Comparison of ENCODE assay signal across 20 cellular contexts in genomic region chr17:44614862-44615261, GRCh38. TPM values are rescaled to one million over a fixed set of nuclear protein-coding genes. Genes with fewer than 3 reads are reported as not detected.
DNase-seq lines count a peak whose midpoint lies in the region; ATAC-seq, FAIRE-seq and TF ChIP-seq lines count a peak whose summit lies in the region.
"Had no signal": no experiment of that assay in that cellular context is flagged by ENCODE, and none has a peak within 500 bp of the region (broad histone marks: within the 10 kb centered on the region; RNA-seq: fewer than 3 reads in every experiment).

No MANE protein-coding gene starts in this region.

- TF ChIP-seq RAD21 in HepG2 (CRISPR knock-in tag; IDR thresholded peaks at IDR 0.05), result no peak

- TF ChIP-seq CTCF in Loucy (conservative IDR thresholded peaks at IDR 0.05; ENCODE audit: low read length) (no peak), endodermal cell (conservative IDR thresholded peaks at IDR 0.05) (no peak), spleen (IDR thresholded peaks at IDR 0.05 in 8 of 11, conservative IDR thresholded peaks at IDR 0.05 in 3 of 11) (no peak), vagina (IDR thresholded peaks at IDR 0.05) (no peak), testis (IDR thresholded peaks at IDR 0.05) (no peak), HepG2 (CRISPR knock-in tag; IDR thresholded peaks at IDR 0.05) (no peak)

- H3K79me2 ChIP-seq in Loucy (ENCODE audit: insufficient read depth, low read length) (no peaks in the 10 kb centered on the region), HepG2 (ENCODE audit: insufficient read depth, low read length) (no peaks in the 10 kb centered on the region)

- H3K9ac ChIP-seq in Loucy (ENCODE audit: low read depth, low read length, poor library complexity, severe bottlenecking), result no peak overlapping the region
- no peak overlapping the region for H3K9ac ChIP-seq in endodermal cell (ENCODE audit: extremely low read depth, low read length, poor library complexity, severe bottlenecking)
- no peak overlapping the region for H3K9ac ChIP-seq in HepG2 (ENCODE audit: insufficient read depth, low read depth, low read length)

- no peaks in the 10 kb centered on the region for H3K36me3 Mint-ChIP-seq in endodermal cell (ENCODE audit: low read depth)
- H3K36me3 Mint-ChIP-seq: CD14-positive monocyte; CD8-positive, alpha-beta memory T cell had no signal

- in situ Hi-C loops in HepG2 (cut with HindIII; ENCODE audit: extremely low pct_ligation_motif_present, low pct_unique_long_range_greater_than_20kb), result no loop called here

- DNase-seq in endodermal cell (peak; percentile 78), spleen (peak; percentile 6), vagina (ENCODE audit: extremely low spot score in 2 of 2) (no peak), testis (no peak), HepG2 (ENCODE audit: low spot score) (no peak)
- DNase-seq: Calu3; CD4-positive, alpha-beta T cell; CD8-positive, alpha-beta memory T cell; COR-L47; DMS53; GF-D8; H9 had no signal

- H2AFZ ChIP-seq in Loucy (ENCODE audit: low read length) (peak overlapping the region; percentile 58; the same call in 1 of the 2 replicates), HepG2 (ENCODE audit: low read length) (no peak overlapping the region)

- no peak overlapping the region for H3K4me3 Mint-ChIP-seq in endodermal cell
- H3K4me3 Mint-ChIP-seq: CD14-positive monocyte; CD4-positive, alpha-beta T cell; CD8-positive, alpha-beta memory T cell; GM23338; H9 had no signal

- H3K27me3 Mint-ChIP-seq in endodermal cell (ENCODE audit: insufficient read depth), result no peaks in the 10 kb centered on the region

- intact Hi-C loops in spleen (cut with DNase I; ENCODE audit: low total_unique reads), result no loop called here
- intact Hi-C loops in vagina (cut with DNase I), result no loop called here
- intact Hi-C loops in testis (cut with DNase I; ENCODE audit: low total_unique reads), result no loop called here
- intact Hi-C loops in HepG2 (cut with micrococcal nuclease; ENCODE audit: unreplicated experiment), result no loop called here

- H3K4me1 ChIP-seq in Loucy (ENCODE audit: insufficient read depth, low read length, poor library complexity, severe bottlenecking), result no peaks in the 10 kb centered on the region
- H3K4me1 ChIP-seq in endodermal cell (ENCODE audit: control insufficient read depth, insufficient read depth, low read length), result peaks cover 2% of the 10 kb centered on the region
- H3K4me1 ChIP-seq in spleen, result peaks cover 0 to 5% (median 0%) of the 10 kb centered on the region in 6 donors
- H3K4me1 ChIP-seq in vagina, result no peaks in the 10 kb centered on the region
- no peaks in the 10 kb centered on the region for H3K4me1 ChIP-seq in testis
- peaks cover 8% of the 10 kb centered on the region for H3K4me1 ChIP-seq in HepG2 (ENCODE audit: insufficient read depth, low read length)

- H3K27ac ChIP-seq in endodermal cell (ENCODE audit: low read depth, low read length) (no peak overlapping the region), spleen (no peak overlapping the region), vagina (no peak overlapping the region), testis (no peak overlapping the region), HepG2 (ENCODE audit: extremely low read length, insufficient read depth, low read length) (no peak overlapping the region)

- TF ChIP-seq EP300 in HepG2 (IDR thresholded peaks at IDR 0.05; ENCODE audit: low read depth in 2 of 2, low read length in 2 of 2) (no peak), HepG2 (CRISPR knock-in tag; IDR thresholded peaks at IDR 0.05; ENCODE audit: borderline replicate concordance) (no peak)

- H3K4me3 ChIP-seq in Loucy (ENCODE audit: low read length, poor library complexity, severe bottlenecking), result no peak overlapping the region
- H3K4me3 ChIP-seq in endodermal cell (ENCODE audit: low read length), result no peak overlapping the region
- H3K4me3 ChIP-seq in spleen, result no peak overlapping the region
- no peak overlapping the region for H3K4me3 ChIP-seq in vagina
- H3K4me3 ChIP-seq in testis, result no peak overlapping the region
- no peak overlapping the region for H3K4me3 ChIP-seq in HepG2 (replicated peaks in 1 of 3; ENCODE audit: insufficient read depth in 1 of 3, low read depth in 2 of 3, low read length in 3 of 3)
- H3K4me3 ChIP-seq: GM23338 had no signal

- H4K20me1 ChIP-seq in Loucy (ENCODE audit: insufficient read depth, low read length, poor library complexity, severe bottlenecking) (no peaks in the 10 kb centered on the region), HepG2 (ENCODE audit: insufficient read depth, low read length) (no peaks in the 10 kb centered on the region)

- H3K9me3 Mint-ChIP-seq in endodermal cell, result no peaks in the 10 kb centered on the region
- H3K9me3 Mint-ChIP-seq: CD14-positive monocyte; CD4-positive, alpha-beta T cell; CD8-positive, alpha-beta memory T cell; GM23338; H9 had no signal

- CTCF ChIA-PET in HepG2 (lab: Yijun Ruan, JAX; ENCODE audit: low intra/inter-chr PET ratio, low total read pairs), result no interaction called here

- H3K27ac Mint-ChIP-seq in endodermal cell, result no peak overlapping the region
- H3K27ac Mint-ChIP-seq: CD14-positive monocyte; CD4-positive, alpha-beta T cell; CD8-positive, alpha-beta memory T cell; GM23338; H9 had no signal

- no peak for FAIRE-seq in HepG2 (lab: Jason Lieb, UNC)
- FAIRE-seq: GM12891, GM18507 had no signal

- BruUV-seq in HepG2 (replicated peaks; lab: Mats Ljungman, UMichigan), result no TSS peak

- H3K4me1 Mint-ChIP-seq in endodermal cell, result peaks cover 14% of the 10 kb centered on the region
- H3K4me1 Mint-ChIP-seq: CD8-positive, alpha-beta memory T cell had no signal

- WGBS in endodermal cell (ENCODE audit: insufficient coverage in 1 of 2, insufficient read length in 1 of 2), 2 experiments, result 58 to 66% methylated on average over 4 to 5 of the region's 5 CpGs
- 73 to 85% (median 79%) methylated on average over 5 of the region's 5 CpGs for WGBS in spleen, 5 donors
- WGBS in testis, 2 donors, result 89 to 93% methylated on average over 5 of the region's 5 CpGs
- 30% methylated on average over 5 of the region's 5 CpGs for WGBS in HepG2 (ENCODE audit: low lambda C conversion rate)

- no peak for ATAC-seq in HepG2
- ATAC-seq: GM23338, HCT116 had no signal

- no peaks in the 10 kb centered on the region for H3F3A ChIP-seq in Loucy (ENCODE audit: low read depth)

- no peaks in the 10 kb centered on the region for H3K9me3 ChIP-seq in Loucy (ENCODE audit: insufficient read depth, low read depth, low read length)
- no peaks in the 10 kb centered on the region for H3K9me3 ChIP-seq in endodermal cell (ENCODE audit: control insufficient read depth, low read length)
- H3K9me3 ChIP-seq in spleen, result no peaks in the 10 kb centered on the region
- no peaks in the 10 kb centered on the region for H3K9me3 ChIP-seq in vagina
- no peaks in the 10 kb centered on the region for H3K9me3 ChIP-seq in testis
- no peaks in the 10 kb centered on the region for H3K9me3 ChIP-seq in HepG2 (ENCODE audit: low read length)

- H3K36me3 ChIP-seq in Loucy (ENCODE audit: insufficient read depth, low read length) (no peaks in the 10 kb centered on the region), endodermal cell (ENCODE audit: control insufficient read depth, insufficient read depth, low read length) (no peaks in the 10 kb centered on the region), spleen (no peaks in the 10 kb centered on the region), vagina (no peaks in the 10 kb centered on the region), testis (ENCODE audit: low read depth, missing control alignments) (no peaks in the 10 kb centered on the region), HepG2 (replicated peaks in 1 of 2; ENCODE audit: control insufficient read depth in 1 of 2, insufficient read depth in 2 of 2, low read length in 2 of 2) (no peaks in the 10 kb centered on the region)

- no peaks in the 10 kb centered on the region for H3K9me2 ChIP-seq in Loucy (replicated peaks; ENCODE audit: low read depth, low read length)

- H3K4me2 ChIP-seq in Loucy (ENCODE audit: low read depth, low read length, poor library complexity, severe bottlenecking) (no peak overlapping the region), HepG2 (ENCODE audit: low read depth, low read length) (no peak overlapping the region)
- H3K4me2 ChIP-seq: GM23338 had no signal

- H3K27me3 ChIP-seq in Loucy (ENCODE audit: insufficient read depth, low read length, poor library complexity, severe bottlenecking) (no peaks in the 10 kb centered on the region), endodermal cell (ENCODE audit: control insufficient read depth, insufficient read depth, low read length, poor library complexity, severe bottlenecking) (no peaks in the 10 kb centered on the region), spleen (replicated peaks in 1 of 7) (peaks cover 0 to 47% (median 3%) of the 10 kb centered on the region in 7 donors), vagina (no peaks in the 10 kb centered on the region), testis (no peaks in the 10 kb centered on the region), HepG2 (ENCODE audit: control insufficient read depth in 1 of 2, insufficient read depth in 2 of 2, low read length in 2 of 2) (peaks cover 0 to 11% of the 10 kb centered on the region in 2 experiments; a peak in 4 of 5 replicates)

- POLR2A ChIA-PET in HepG2 (lab: Yijun Ruan, JAX), result no interaction called here

- TF ChIP-seq POLR2A in spleen (IDR thresholded peaks at IDR 0.05) (no peak), vagina (IDR thresholded peaks at IDR 0.05) (no peak), testis (IDR thresholded peaks at IDR 0.05) (no peak), HepG2 (IDR thresholded peaks at IDR 0.05; ENCODE audit: insufficient read depth in 1 of 2, low read depth in 2 of 2, low read length in 2 of 2) (no peak)

RNA-seq across cellular contexts. Expression of gene MEIOC, which starts 41.4 kb away (rescaled TPM):
- total RNA-seq in endodermal cell (1 to 10 TPM; 1.4 to 3.7 TPM), spleen (under 1 TPM in 1 of 7 donors, not detected in 6; 0.17 TPM), vagina (not detected), testis (100 to 1,000 TPM in 1 of 2 donors, 10 to 100 TPM in 1; 85.0 to 128 TPM), HepG2 (2016; rRNA removed; fragmentation: Illumina TruSeq; extraction: Trizol) (0.07 and 0.15 TPM in 2 replicates)
- polyA plus RNA-seq in endodermal cell (2013, experiment 1 of 2), result 2.7 TPM
- polyA plus RNA-seq in endodermal cell (2013, experiment 2 of 2), result 2.8 TPM
- polyA plus RNA-seq in spleen (under 1 TPM in 2 of 3 donors, not detected in 1; 0.04 to 0.06 TPM), testis (ENCODE audit: insufficient read depth, low read depth, low replicate concordance) (58.2 TPM), HepG2 (2011; rRNA removed) (0.04 TPM in 1 of 2 replicates, not detected in the other)
- total RNA-seq in HepG2 (2016; cell fraction: cytosol; rRNA removed; fragmentation: Illumina TruSeq; extraction: Trizol; ENCODE audit: low read depth), result 0.10 TPM in 1 of 2 replicates, not detected in the other
- 0.13 TPM in 1 of 2 replicates, not detected in the other for total RNA-seq in HepG2 (2016; cell fraction: insoluble cytoplasmic fraction; rRNA removed; fragmentation: Illumina TruSeq; extraction: Trizol)
- not detected in 2 replicates for total RNA-seq in HepG2 (2016; cell fraction: membrane; rRNA removed; fragmentation: Illumina TruSeq; extraction: Trizol)
- not detected in 2 replicates for total RNA-seq in HepG2 (2016; cell fraction: nucleus; rRNA removed; fragmentation: Illumina TruSeq; extraction: Trizol)
- polyA plus RNA-seq in HepG2 (2011; cell fraction: cytosol; rRNA removed), result 0.06 and 0.09 TPM in 2 replicates
- 0.17 and 0.21 TPM in 2 replicates for polyA plus RNA-seq in HepG2 (2011; cell fraction: nucleus; rRNA removed)
- 0.27 and 0.53 TPM in 2 replicates for polyA plus RNA-seq in HepG2 (2012)
- polyA plus RNA-seq in HepG2 (2016; cell fraction: cytosol; fragmentation: Illumina TruSeq; extraction: Trizol; ENCODE audit: low read depth), result 0.08 and 0.09 TPM in 2 replicates
- polyA plus RNA-seq in HepG2 (2016; cell fraction: insoluble cytoplasmic fraction; fragmentation: Illumina TruSeq; extraction: Trizol; ENCODE audit: low read depth), result 0.19 TPM in 1 of 2 replicates, not detected in the other
- 0.08 and 0.23 TPM in 2 replicates for polyA plus RNA-seq in HepG2 (2016; cell fraction: membrane; fragmentation: Illumina TruSeq; extraction: Trizol; ENCODE audit: low read depth)
- polyA plus RNA-seq in HepG2 (2016; cell fraction: nucleus; fragmentation: Illumina TruSeq; extraction: Trizol; ENCODE audit: insufficient read depth, low read depth), result 0.19 TPM in 1 of 2 replicates, not detected in the other
- polyA minus RNA-seq in HepG2 (2011; rRNA and poly(A)+ RNA removed; ENCODE audit: low replicate concordance), result 0.14 TPM in 1 of 2 replicates, not detected in the other
- not detected in 2 replicates for polyA minus RNA-seq in HepG2 (2011; cell fraction: cytosol; rRNA and poly(A)+ RNA removed)
- polyA minus RNA-seq in HepG2 (2011; cell fraction: nucleus; rRNA and poly(A)+ RNA removed), result 0.13 and 0.37 TPM in 2 replicates
- total RNA-seq: A673, G401 had no signal

RNA-seq across cellular contexts. Expression of gene FZD2, which starts 57.6 kb away (rescaled TPM):
- total RNA-seq in endodermal cell (10 to 100 TPM; 20.6 to 21.9 TPM), spleen (1 to 10 TPM; 1.2 to 6.0 (median 3.1) TPM), vagina (7.6 TPM), testis (1 to 10 TPM; 4.2 to 9.1 TPM), HepG2 (2016; rRNA removed; fragmentation: Illumina TruSeq; extraction: Trizol) (0.13 TPM in 1 of 2 replicates, not detected in the other)
- 65.2 TPM for polyA plus RNA-seq in endodermal cell (2013, experiment 1 of 2)
- 64.6 TPM for polyA plus RNA-seq in endodermal cell (2013, experiment 2 of 2)
- polyA plus RNA-seq in spleen (1 to 10 TPM; 2.0 to 3.8 (median 2.2) TPM), testis (ENCODE audit: insufficient read depth, low read depth, low replicate concordance) (6.1 TPM), HepG2 (2011; rRNA removed) (0.07 and 0.10 TPM in 2 replicates)
- total RNA-seq in HepG2 (2016; cell fraction: cytosol; rRNA removed; fragmentation: Illumina TruSeq; extraction: Trizol; ENCODE audit: low read depth), result not detected in 2 replicates
- 0.06 TPM in 1 of 2 replicates, not detected in the other for total RNA-seq in HepG2 (2016; cell fraction: insoluble cytoplasmic fraction; rRNA removed; fragmentation: Illumina TruSeq; extraction: Trizol)
- 0.06 TPM in 1 of 2 replicates, not detected in the other for total RNA-seq in HepG2 (2016; cell fraction: membrane; rRNA removed; fragmentation: Illumina TruSeq; extraction: Trizol)
- not detected in 2 replicates for total RNA-seq in HepG2 (2016; cell fraction: nucleus; rRNA removed; fragmentation: Illumina TruSeq; extraction: Trizol)
- 0.08 and 0.12 TPM in 2 replicates for polyA plus RNA-seq in HepG2 (2011; cell fraction: cytosol; rRNA removed)
- 0.06 TPM in 1 of 2 replicates, not detected in the other for polyA plus RNA-seq in HepG2 (2011; cell fraction: nucleus; rRNA removed)
- not detected in 2 replicates for polyA plus RNA-seq in HepG2 (2012)
- polyA plus RNA-seq in HepG2 (2016; cell fraction: cytosol; fragmentation: Illumina TruSeq; extraction: Trizol; ENCODE audit: low read depth), result not detected in 2 replicates
- not detected in 2 replicates for polyA plus RNA-seq in HepG2 (2016; cell fraction: insoluble cytoplasmic fraction; fragmentation: Illumina TruSeq; extraction: Trizol; ENCODE audit: low read depth)
- polyA plus RNA-seq in HepG2 (2016; cell fraction: membrane; fragmentation: Illumina TruSeq; extraction: Trizol; ENCODE audit: low read depth), result not detected in 2 replicates
- polyA plus RNA-seq in HepG2 (2016; cell fraction: nucleus; fragmentation: Illumina TruSeq; extraction: Trizol; ENCODE audit: insufficient read depth, low read depth), result not detected in 2 replicates
- polyA minus RNA-seq in HepG2 (2011; rRNA and poly(A)+ RNA removed; ENCODE audit: low replicate concordance), result 0.26 and 17.3 TPM in 2 replicates
- polyA minus RNA-seq in HepG2 (2011; cell fraction: cytosol; rRNA and poly(A)+ RNA removed), result 0.35 TPM in 1 of 2 replicates, not detected in the other
- polyA minus RNA-seq in HepG2 (2011; cell fraction: nucleus; rRNA and poly(A)+ RNA removed), result not detected in 2 replicates
- total RNA-seq: CD4-positive, alpha-beta T cell had no signal
- polyA plus RNA-seq: CD8-positive, alpha-beta memory T cell had no signal

Comparison
In these comparisons a context has a peak if more than half of its experiments do, and no peak if none do; other contexts are left out.
1. DNase-seq: peak in endodermal cell (single experiment) and spleen (single experiment); none in vagina (0 of 2), testis (single experiment) and HepG2 (single experiment).
2. RNA of gene MEIOC, which starts 41.4 kb away (total RNA-seq): 85.0 to 128 TPM in testis; 1.4 to 3.7 TPM in endodermal cell, 0.07 to 0.15 TPM in HepG2, 0.17 TPM in spleen and not detected in vagina (single experiment); every median in the first group is over 10 times any median in the second.